Comparison of ENCODE assay signal across 8 cellular contexts in genomic region chr13:46176756-46177155, GRCh38. TPM values are rescaled to one million over a fixed set of nuclear protein-coding genes. Genes with fewer than 3 reads are reported as not detected.
DNase-seq lines count a peak whose midpoint lies in the region; ATAC-seq and TF ChIP-seq lines count a peak whose summit lies in the region.

No MANE protein-coding gene starts in this region.

- DNase-seq in Right ventricle myocardium superior (no peak), right atrium auricular region (ENCODE audit: low spot score) (no peak), type B pancreatic cell (ENCODE audit: extremely low spot score, unreplicated experiment) (no peak), cerebellar cortex (ENCODE audit: low spot score) (no peak), GM23248 (no peak), hepatocyte (ENCODE audit: low spot score) (no peak)

- 67 to 81% methylated on average over 3 of the region's 3 CpGs for WGBS in GM23248 (ENCODE audit: low coverage in 1 of 2, low lambda C conversion rate in 2 of 2, missing lambda C conversion rate in 2 of 2), 2 experiments
- 76% methylated on average over 3 of the region's 3 CpGs for WGBS in hepatocyte (ENCODE audit: low lambda C conversion rate, missing lambda C conversion rate)

- H3K79me2 ChIP-seq in GM23248 (ENCODE audit: insufficient read depth) (no peaks in the 10 kb centered on the region), hepatocyte (no peaks in the 10 kb centered on the region)

- H3K27me3 ChIP-seq in right atrium auricular region (no peaks in the 10 kb centered on the region), GM23248 (replicated peaks; ENCODE audit: insufficient read depth) (peaks cover 24% of the 10 kb centered on the region), hepatocyte (no peaks in the 10 kb centered on the region)

- H3K27ac ChIP-seq in right atrium auricular region (no peak overlapping the region), GM23248 (no peak overlapping the region), hepatocyte (no peak overlapping the region)

- H3K4me2 ChIP-seq in GM23248 (ENCODE audit: unreplicated experiment) (no peak overlapping the region), hepatocyte (no peak overlapping the region)

- H3K9ac ChIP-seq in GM23248, result no peak overlapping the region

- H3K9me3 ChIP-seq in right atrium auricular region, result no peaks in the 10 kb centered on the region
- H3K9me3 ChIP-seq in GM23248 (ENCODE audit: low read depth), result no peaks in the 10 kb centered on the region
- H3K9me3 ChIP-seq in hepatocyte (ENCODE audit: low read depth), result no peaks in the 10 kb centered on the region

- H3K4me1 ChIP-seq in right atrium auricular region, result no peaks in the 10 kb centered on the region
- no peaks in the 10 kb centered on the region for H3K4me1 ChIP-seq in GM23248 (ENCODE audit: insufficient read depth)
- no peaks in the 10 kb centered on the region for H3K4me1 ChIP-seq in hepatocyte (ENCODE audit: insufficient read depth)

- H3K4me3 ChIP-seq in right atrium auricular region (no peak overlapping the region), GM23248 (no peak overlapping the region), hepatocyte (no peak overlapping the region)

- peak overlapping the region; percentile 96 for H3K27ac Mint-ChIP-seq in activated naive CD8-positive, alpha-beta T cell
- H3K27ac Mint-ChIP-seq in type B pancreatic cell, result no peak overlapping the region

- intact Hi-C loops in Right ventricle myocardium superior (cut with DNase I), result no loop called here

- peak overlapping the region; percentile 97 for H3K4me3 Mint-ChIP-seq in activated naive CD8-positive, alpha-beta T cell
- peak overlapping the region; percentile 21 for H3K4me3 Mint-ChIP-seq in type B pancreatic cell

- H3K9me3 Mint-ChIP-seq in activated naive CD8-positive, alpha-beta T cell (ENCODE audit: low read depth), result no peaks in the 10 kb centered on the region
- no peaks in the 10 kb centered on the region for H3K9me3 Mint-ChIP-seq in type B pancreatic cell

- H3K36me3 ChIP-seq in right atrium auricular region (no peaks in the 10 kb centered on the region), GM23248 (ENCODE audit: low read depth) (no peaks in the 10 kb centered on the region), hepatocyte (replicated peaks; ENCODE audit: insufficient read depth, low read depth) (no peaks in the 10 kb centered on the region)

- H3K27me3 Mint-ChIP-seq in activated naive CD8-positive, alpha-beta T cell, result no peaks in the 10 kb centered on the region
- no peaks in the 10 kb centered on the region for H3K27me3 Mint-ChIP-seq in type B pancreatic cell

- peaks cover 21% of the 10 kb centered on the region for H3K36me3 Mint-ChIP-seq in activated naive CD8-positive, alpha-beta T cell
- H3K36me3 Mint-ChIP-seq in type B pancreatic cell, result peaks cover 4% of the 10 kb centered on the region

- H3K9me2 ChIP-seq in GM23248 (ENCODE audit: insufficient read depth), result no peaks in the 10 kb centered on the region
- no peaks in the 10 kb centered on the region for H3K9me2 ChIP-seq in hepatocyte (replicated peaks; ENCODE audit: insufficient read depth)

- peaks cover 72% of the 10 kb centered on the region for H3K4me1 Mint-ChIP-seq in activated naive CD8-positive, alpha-beta T cell (ENCODE audit: low read depth)
- peaks cover 18% of the 10 kb centered on the region for H3K4me1 Mint-ChIP-seq in type B pancreatic cell (ENCODE audit: unreplicated experiment)

- no peaks in the 10 kb centered on the region for H3F3A ChIP-seq in GM23248 (ENCODE audit: insufficient read depth)

- H2AFZ ChIP-seq in GM23248 (no peak overlapping the region), hepatocyte (no peak overlapping the region)

- ATAC-seq in Right ventricle myocardium superior (ENCODE audit: poor library complexity), result peak; percentile 61
- ATAC-seq in HG03460 (IDR thresholded peaks at IDR 0.05; ENCODE audit: unreplicated experiment), result peak; percentile 43

- H4K20me1 ChIP-seq in GM23248 (ENCODE audit: insufficient read depth) (no peaks in the 10 kb centered on the region), hepatocyte (ENCODE audit: insufficient read depth, poor library complexity, severe bottlenecking) (no peaks in the 10 kb centered on the region)

- no peak for TF ChIP-seq CTCF in right atrium auricular region (IDR thresholded peaks at IDR 0.05)
- no peak for TF ChIP-seq CTCF in type B pancreatic cell (conservative IDR thresholded peaks at IDR 0.05)
- TF ChIP-seq CTCF in hepatocyte (IDR thresholded peaks at IDR 0.05; ENCODE audit: poor library complexity), result no peak

- in situ Hi-C loops in GM23248 (cut with MboI), result no loop called here

RNA-seq across cellular contexts. Expression of gene LCP1, which starts 5.2 kb away (rescaled TPM):
- 20.5 TPM for total RNA-seq in Right ventricle myocardium superior
- 10 to 100 TPM in 1 of 2 donors, 1 to 10 TPM in 1; 8.6 to 31.7 TPM for total RNA-seq in right atrium auricular region
- total RNA-seq in type B pancreatic cell (ENCODE audit: low replicate concordance), result 43.3 and 157 TPM in 2 replicates
- not detected in 2 replicates for total RNA-seq in GM23248 (2014; rRNA removed; shearing (Covaris generic))
- polyA plus RNA-seq in GM23248 (2016; fragmentation: Nextera tagmentation; extraction: Ambion mirVana), result 0.64 and 1.3 TPM in 2 replicates
- total RNA-seq in hepatocyte, result 30.6 and 31.5 TPM in 2 replicates
- polyA plus RNA-seq in hepatocyte, result 17.7 and 18.9 TPM in 2 replicates

RNA-seq across cellular contexts. Expression of gene LRRC63, which starts 35.0 kb away (rescaled TPM):
- total RNA-seq in Right ventricle myocardium superior (not detected), right atrium auricular region (not detected), type B pancreatic cell (ENCODE audit: low replicate concordance) (0.24 and 0.29 TPM in 2 replicates), hepatocyte (0.68 TPM in 1 of 2 replicates, not detected in the other)
- total RNA-seq in GM23248 (2014; rRNA removed; shearing (Covaris generic)), result not detected in 2 replicates
- polyA plus RNA-seq in GM23248 (2016; fragmentation: Nextera tagmentation; extraction: Ambion mirVana) (not detected in 2 replicates), hepatocyte (0.21 TPM in 1 of 2 replicates, not detected in the other)
